19 cellular contexts compared by ENCODE assay signal in genomic region chr22:49489821-49490220, GRCh38.
A peak's percentile ranks its signal among the peaks of the same experiment; 100 is the strongest.
DNase-seq lines count a peak whose midpoint lies in the region; ATAC-seq and TF ChIP-seq lines count a peak whose summit lies in the region.
"Had no signal": no experiment of that assay in that cellular context is flagged by ENCODE, and none has a peak within 500 bp of the region (broad histone marks: within the 10 kb centered on the region; RNA-seq: fewer than 3 reads in every experiment).

No MANE protein-coding gene starts in this region.

- no peak for TF ChIP-seq CTCF in NB4 (IDR thresholded peaks at IDR 0.05; ENCODE audit: low read depth, low read length)

- H3K4me3 ChIP-seq in NB4 (ENCODE audit: low read depth, low read length): peak overlapping the region; percentile 74
- H3K4me3 ChIP-seq: BLaER1, GM12878, GM23338, HAP-1 had no signal

- CTCF ChIA-PET in activated CD8-positive, alpha-beta T cell treated with anti-CD3 and anti-CD28 coated beads, Interleukin-2, amount 10 ng/mL, durations not matched to agents 7 days and 5 days (lab: Charles Lee): no interaction called here

- H3K4me3 Mint-ChIP-seq in activated CD8-positive, alpha-beta T cell treated with anti-CD3 and anti-CD28 coated beads, Interleukin-2, amount 10 ng/mL, durations not matched to agents 7 days and 5 days: no peak overlapping the region
- H3K4me3 Mint-ChIP-seq: B cell; CD4-positive, alpha-beta T cell; GM23338; HFFc6 had no signal

- H3K27me3 Mint-ChIP-seq in activated CD8-positive, alpha-beta T cell treated with anti-CD3 and anti-CD28 coated beads, Interleukin-2, amount 10 ng/mL, durations not matched to agents 7 days and 5 days (ENCODE audit: low read depth): no peaks in the 10 kb centered on the region
- H3K27me3 Mint-ChIP-seq: B cell; CD4-positive, alpha-beta T cell had no signal

- no peak overlapping the region for H3K27ac Mint-ChIP-seq in activated CD8-positive, alpha-beta T cell treated with anti-CD3 and anti-CD28 coated beads, Interleukin-2, amount 10 ng/mL, durations not matched to agents 7 days and 5 days
- H3K27ac Mint-ChIP-seq: B cell; CD4-positive, alpha-beta T cell; CD8-positive, alpha-beta memory T cell; GM23338; HFFc6 had no signal

- DNase-seq in activated CD8-positive, alpha-beta memory T cell treated with anti-CD3 and anti-CD28 coated beads for 24 hours: peak; percentile 46
- DNase-seq in activated CD8-positive, alpha-beta memory T cell treated with anti-CD3 and anti-CD28 coated beads, Interleukin-2, amount 50 U/mL, for 4 hours: no peak
- DNase-seq in NB4 (ENCODE audit: low read depth) (peak; percentile 51), mesenteric fat pad (ENCODE audit: low spot score) (peak; percentile 69), T-helper 2 cell (no peak)
- DNase-seq in activated CD8-positive, alpha-beta T cell treated with anti-CD3 and anti-CD28 coated beads, Interleukin-2, amount 10 ng/mL, durations not matched to agents 7 days and 5 days: no peak
- DNase-seq: CD4-positive, alpha-beta T cell; CD8-positive, alpha-beta memory T cell; DMS 273 treated with DMSO at 0.1 percent for 48 hours; DMS79; EL; GDM1; HFFc6 had no signal

- POLR2A ChIA-PET in activated CD8-positive, alpha-beta T cell treated with anti-CD3 and anti-CD28 coated beads, Interleukin-2, amount 10 ng/mL, durations not matched to agents 7 days and 5 days (lab: Charles Lee): no interaction called here

- no peak for TF ChIP-seq POLR2A in NB4 (IDR thresholded peaks at IDR 0.05; ENCODE audit: extremely low read depth, insufficient read length)

- H3K9me3 Mint-ChIP-seq in activated CD8-positive, alpha-beta T cell treated with anti-CD3 and anti-CD28 coated beads, Interleukin-2, amount 10 ng/mL, durations not matched to agents 7 days and 5 days (ENCODE audit: insufficient read depth): no peaks in the 10 kb centered on the region
- H3K9me3 Mint-ChIP-seq: CD4-positive, alpha-beta T cell; CD8-positive, alpha-beta memory T cell; GM23338 had no signal

- H3K36me3 Mint-ChIP-seq in activated CD8-positive, alpha-beta T cell treated with anti-CD3 and anti-CD28 coated beads, Interleukin-2, amount 10 ng/mL, durations not matched to agents 7 days and 5 days (ENCODE audit: low read depth): no peaks in the 10 kb centered on the region
- H3K36me3 Mint-ChIP-seq: CD8-positive, alpha-beta memory T cell had no signal

- H3K4me1 Mint-ChIP-seq in activated CD8-positive, alpha-beta T cell treated with anti-CD3 and anti-CD28 coated beads, Interleukin-2, amount 10 ng/mL, durations not matched to agents 7 days and 5 days (ENCODE audit: low read depth): no peaks in the 10 kb centered on the region
- H3K4me1 Mint-ChIP-seq: B cell; CD8-positive, alpha-beta memory T cell had no signal

- no peak for ATAC-seq in GM18873 (IDR thresholded peaks at IDR 0.05; ENCODE audit: low FRiP score, unreplicated experiment)
- ATAC-seq in activated CD8-positive, alpha-beta T cell treated with anti-CD3 and anti-CD28 coated beads, Interleukin-2, amount 10 ng/mL, durations not matched to agents 7 days and 5 days: no peak
- ATAC-seq: GM12878, GM23338 had no signal

Comparison
In these comparisons a context has a peak if more than half of its experiments do, and no peak if none do; other contexts are left out.
1. DNase-seq: peak in activated CD8-positive, alpha-beta memory T cell treated with anti-CD3 and anti-CD28 coated beads for 24 hours (single experiment), NB4 (single experiment) and mesenteric fat pad (single experiment); none in activated CD8-positive, alpha-beta memory T cell treated with anti-CD3 and anti-CD28 coated beads, Interleukin-2, amount 50 U/mL, for 4 hours (single experiment), activated CD8-positive, alpha-beta T cell treated with anti-CD3 and anti-CD28 coated beads, Interleukin-2, amount 10 ng/mL, durations not matched to agents 7 days and 5 days (single experiment) and T-helper 2 cell (0 of 5).